ENCODE assay signal across 14 cellular contexts in genomic region chr7:131002600-131002999, GRCh38.
DNase-seq lines count a peak whose midpoint lies in the region; ATAC-seq and TF ChIP-seq lines count a peak whose summit lies in the region.
"Had no signal": no experiment of that assay in that cellular context is flagged by ENCODE, and none has a peak within 500 bp of the region (broad histone marks: within the 10 kb centered on the region; RNA-seq: fewer than 3 reads in every experiment).

No MANE protein-coding gene starts in this region.

- H3K9me3 ChIP-seq in DND-41 (ENCODE audit: insufficient read depth, low read length, severe bottlenecking) = no peaks in the 10 kb centered on the region
- no peaks in the 10 kb centered on the region for H3K9me3 ChIP-seq in prostate gland

- H3K4me1 Mint-ChIP-seq in activated naive CD8-positive, alpha-beta T cell treated with anti-CD3 and anti-CD28 coated beads for 36 hours = peaks cover 56% of the 10 kb centered on the region
- H3K4me1 Mint-ChIP-seq in activated naive CD8-positive, alpha-beta T cell treated with anti-CD3 and anti-CD28 coated beads, Interleukin-2, amount 50 U/mL, for 24 hours = peaks cover 72% of the 10 kb centered on the region
- peaks cover 54% of the 10 kb centered on the region for H3K4me1 Mint-ChIP-seq in activated T-helper 17 cell treated with anti-CD3 and anti-CD28 coated beads, Interleukin-2, amount 50 U/mL, for 72 hours

- no peaks in the 10 kb centered on the region; the same call in 1 of the 2 replicates for H4K20me1 ChIP-seq in DND-41 (ENCODE audit: insufficient read depth, low read length)

- no peak overlapping the region for H3K4me3 ChIP-seq in DND-41 (ENCODE audit: low read depth in 1 of 2, low read length in 2 of 2)
- no peak overlapping the region for H3K4me3 ChIP-seq in prostate gland
- H3K4me3 ChIP-seq: GM23248 had no signal

- peak overlapping the region; percentile 5 for H3K27ac Mint-ChIP-seq in activated naive CD8-positive, alpha-beta T cell treated with anti-CD3 and anti-CD28 coated beads for 36 hours
- H3K27ac Mint-ChIP-seq in activated naive CD8-positive, alpha-beta T cell treated with anti-CD3 and anti-CD28 coated beads, Interleukin-2, amount 50 U/mL, for 24 hours = no peak overlapping the region
- H3K27ac Mint-ChIP-seq in activated T-helper 17 cell treated with anti-CD3 and anti-CD28 coated beads, Interleukin-2, amount 50 U/mL, for 72 hours = peak overlapping the region; percentile 61
- H3K27ac Mint-ChIP-seq: B cell had no signal

- H3K9ac ChIP-seq in DND-41 (ENCODE audit: low read depth, low read length) = no peak overlapping the region
- H3K9ac ChIP-seq: GM23248 had no signal

- H3K36me3 Mint-ChIP-seq in activated naive CD8-positive, alpha-beta T cell treated with anti-CD3 and anti-CD28 coated beads for 36 hours = peaks cover 58% of the 10 kb centered on the region
- H3K36me3 Mint-ChIP-seq in activated naive CD8-positive, alpha-beta T cell treated with anti-CD3 and anti-CD28 coated beads, Interleukin-2, amount 50 U/mL, for 24 hours (ENCODE audit: low read depth) = peaks cover 42% of the 10 kb centered on the region
- H3K36me3 Mint-ChIP-seq in activated T-helper 17 cell treated with anti-CD3 and anti-CD28 coated beads, Interleukin-2, amount 50 U/mL, for 72 hours (ENCODE audit: low read depth) = peaks cover 95% of the 10 kb centered on the region

- intact Hi-C loops in prostate gland (cut with DNase I) = loop anchor here (5.0 kb wide), 1 partner anchor 40 kb away; no protein-coding TSS in a partner anchor

- no peak for ATAC-seq in activated naive CD8-positive, alpha-beta T cell treated with anti-CD3 and anti-CD28 coated beads, Interleukin-2, amount 50 U/mL, for 24 hours
- ATAC-seq in DND-41 (ENCODE audit: insufficient read depth, low read depth) (no peak), HG03571 (IDR thresholded peaks at IDR 0.05; ENCODE audit: unreplicated experiment) (no peak), GM18502 (IDR thresholded peaks at IDR 0.05; ENCODE audit: poor library complexity, unreplicated experiment) (no peak)
- ATAC-seq in activated T-helper 17 cell treated with anti-CD3 and anti-CD28 coated beads, Interleukin-2, amount 50 U/mL, for 72 hours (replicated peaks) = no peak

- H3K36me3 ChIP-seq in DND-41 (ENCODE audit: insufficient read depth, low read length) (peaks cover 13% of the 10 kb centered on the region; the same call in 1 of the 2 replicates), prostate gland (no peaks in the 10 kb centered on the region)

- no peak for DNase-seq in activated naive CD8-positive, alpha-beta T cell treated with anti-CD3 and anti-CD28 coated beads for 36 hours
- no peak for DNase-seq in activated naive CD8-positive, alpha-beta T cell treated with anti-CD3 and anti-CD28 coated beads, Interleukin-2, amount 50 U/mL, for 24 hours
- DNase-seq in DND-41 (no peak), prostate gland (ENCODE audit: low spot score) (no peak)
- DNase-seq: C1 segment of cervical spinal cord; Caco-2; CD8-positive, alpha-beta memory T cell; GF-D8; GM23248; H7 had no signal

- H3K9me3 Mint-ChIP-seq in activated naive CD8-positive, alpha-beta T cell treated with anti-CD3 and anti-CD28 coated beads for 36 hours = peaks cover 17% of the 10 kb centered on the region
- peaks cover 21% of the 10 kb centered on the region for H3K9me3 Mint-ChIP-seq in activated naive CD8-positive, alpha-beta T cell treated with anti-CD3 and anti-CD28 coated beads, Interleukin-2, amount 50 U/mL, for 24 hours
- H3K9me3 Mint-ChIP-seq in activated T-helper 17 cell treated with anti-CD3 and anti-CD28 coated beads, Interleukin-2, amount 50 U/mL, for 72 hours = peaks cover 6% of the 10 kb centered on the region

- H2AFZ ChIP-seq in DND-41 (ENCODE audit: low read depth, low read length) = no peak overlapping the region
- H2AFZ ChIP-seq: GM23248 had no signal

- H3K27ac ChIP-seq in DND-41 (ENCODE audit: low read length) (0 out of 2 replicates have a peak overlapping the region, but pooled peaks have one; percentile 0), prostate gland (no peak overlapping the region)

- H3K4me3 Mint-ChIP-seq in activated naive CD8-positive, alpha-beta T cell treated with anti-CD3 and anti-CD28 coated beads for 36 hours = no peak overlapping the region
- H3K4me3 Mint-ChIP-seq in activated naive CD8-positive, alpha-beta T cell treated with anti-CD3 and anti-CD28 coated beads, Interleukin-2, amount 50 U/mL, for 24 hours = no peak overlapping the region
- peak overlapping the region; percentile 16 for H3K4me3 Mint-ChIP-seq in activated T-helper 17 cell treated with anti-CD3 and anti-CD28 coated beads, Interleukin-2, amount 50 U/mL, for 72 hours
- H3K4me3 Mint-ChIP-seq: B cell had no signal

- 97% methylated on average over 1 of the region's 1 CpG for WGBS in prostate gland

- H3K27me3 Mint-ChIP-seq in activated naive CD8-positive, alpha-beta T cell treated with anti-CD3 and anti-CD28 coated beads for 36 hours = no peaks in the 10 kb centered on the region
- H3K27me3 Mint-ChIP-seq in activated naive CD8-positive, alpha-beta T cell treated with anti-CD3 and anti-CD28 coated beads, Interleukin-2, amount 50 U/mL, for 24 hours = no peaks in the 10 kb centered on the region
- no peaks in the 10 kb centered on the region for H3K27me3 Mint-ChIP-seq in activated T-helper 17 cell treated with anti-CD3 and anti-CD28 coated beads, Interleukin-2, amount 50 U/mL, for 72 hours
- H3K27me3 Mint-ChIP-seq: B cell; CD8-positive, alpha-beta memory T cell had no signal

- TF ChIP-seq CTCF in DND-41 (IDR thresholded peaks at IDR 0.05; ENCODE audit: borderline replicate concordance, extremely low read depth, low read length, poor library complexity, severe bottlenecking) (no peak), prostate gland (IDR thresholded peaks at IDR 0.05) (no peak)

- TF ChIP-seq POLR2A in prostate gland (IDR thresholded peaks at IDR 0.05) = no peak

- H3K4me2 ChIP-seq in DND-41 (ENCODE audit: insufficient read depth, low read length) = no peak overlapping the region

- H3K79me2 ChIP-seq in DND-41 (ENCODE audit: insufficient read depth, low read length) = peaks cover 95% of the 10 kb centered on the region

- peaks cover 41% of the 10 kb centered on the region for H3K4me1 ChIP-seq in DND-41 (ENCODE audit: insufficient read depth, low read length)
- H3K4me1 ChIP-seq in prostate gland (replicated peaks) = peaks cover 4% of the 10 kb centered on the region

- H3K27me3 ChIP-seq in DND-41 (ENCODE audit: insufficient read depth, low read length, poor library complexity) (no peaks in the 10 kb centered on the region), prostate gland (replicated peaks; ENCODE audit: insufficient read depth) (no peaks in the 10 kb centered on the region)
